Comparison of ENCODE assay signal across 27 cellular contexts in the genomic region with DNA sequence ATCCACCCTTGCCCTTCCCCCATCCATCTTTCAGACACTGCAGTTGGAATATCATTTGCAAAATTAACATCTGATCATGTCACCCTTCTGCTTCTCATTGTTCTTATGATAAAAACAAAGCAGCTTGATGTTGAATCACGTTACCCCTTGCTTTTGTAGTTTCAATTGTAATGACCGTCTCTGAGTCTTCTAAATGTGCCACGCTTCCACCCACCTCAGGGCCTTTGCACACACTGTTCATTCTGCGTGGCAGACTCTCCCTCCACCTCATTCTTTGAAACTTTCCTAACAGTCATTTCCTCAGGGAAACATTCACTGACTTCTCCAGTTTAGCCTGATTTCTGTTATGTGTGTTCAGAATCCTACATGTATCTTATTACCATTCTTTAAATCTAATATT.
"Had no signal": no experiment of that assay in that cellular context is flagged by ENCODE, and none has a peak within 500 bp of the region (broad histone marks: within the 10 kb centered on the region; RNA-seq: fewer than 3 reads in every experiment).

No MANE protein-coding gene starts in this region.

- H3K4me3 ChIP-seq: colonic mucosa, coronary artery, dorsolateral prefrontal cortex, esophagus muscularis mucosa, esophagus squamous epithelium, gastrocnemius medialis, gastroesophageal sphincter, heart left ventricle, heart right ventricle had no signal

- FAIRE-seq: colon, endometrium, endothelial cell of umbilical vein, frontal cortex had no signal

- H3K4me1 ChIP-seq: colonic mucosa, esophagus muscularis mucosa, esophagus squamous epithelium, foreskin keratinocyte, gastrocnemius medialis, gastroesophageal sphincter had no signal

- ATAC-seq: effector memory CD8-positive, alpha-beta T cell; esophagus mucosa; foreskin keratinocyte; gastrocnemius medialis; gastroesophageal sphincter; heart left ventricle; heart right ventricle had no signal

- H3K9me3 ChIP-seq: colonic mucosa, esophagus muscularis mucosa, esophagus squamous epithelium, gastrocnemius medialis, gastroesophageal sphincter, heart left ventricle, heart right ventricle had no signal

- H3K27me3 ChIP-seq: colonic mucosa, esophagus muscularis mucosa, esophagus squamous epithelium, gastrocnemius medialis, gastroesophageal sphincter had no signal

- DNase-seq: colonic mucosa; cortex of kidney; dermis blood vessel endothelial cell; dorsolateral prefrontal cortex; effector CD4-positive, alpha-beta T cell; effector CD8-positive, alpha-beta T cell; effector memory CD4-positive, alpha-beta T cell; effector memory CD8-positive, alpha-beta T cell; endodermal cell; erythroblast; esophagus squamous epithelium; foreskin fibroblast; foreskin keratinocyte; gastrocnemius medialis; glutamatergic neuron; head of caudate nucleus; heart left ventricle; heart right ventricle had no signal

- H3K36me3 ChIP-seq: colonic mucosa, esophagus muscularis mucosa, esophagus squamous epithelium, gastrocnemius medialis, gastroesophageal sphincter, heart left ventricle, heart right ventricle had no signal

- H3K27ac ChIP-seq: colonic mucosa, coronary artery, dorsolateral prefrontal cortex, epithelial cell of prostate, esophagus muscularis mucosa, esophagus squamous epithelium, foreskin keratinocyte, gastrocnemius medialis, gastroesophageal sphincter, heart left ventricle, heart right ventricle had no signal
